In the genomic region with DNA sequence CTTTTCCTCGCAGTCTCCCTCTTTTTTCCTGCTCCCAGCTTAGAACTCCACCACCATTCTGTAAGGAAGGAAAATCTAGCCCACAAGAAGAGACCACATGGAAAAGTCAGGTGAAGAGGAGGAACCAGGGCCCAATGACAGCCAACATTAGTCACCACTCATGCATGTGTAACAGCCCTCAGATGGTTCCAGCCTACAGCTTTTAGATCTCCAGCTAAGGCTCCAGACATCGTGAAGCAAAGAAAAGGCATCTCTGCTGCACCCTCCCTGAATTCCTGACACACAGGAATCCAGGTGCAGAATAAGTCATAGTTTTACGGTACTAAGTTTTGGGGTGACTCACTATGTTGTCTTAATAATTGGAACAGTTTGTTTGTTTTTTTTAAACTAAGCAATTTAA, we compare ENCODE assay signal across 19 cellular contexts. TPM values are rescaled to one million over a fixed set of nuclear protein-coding genes. Genes with fewer than 3 reads are reported as not detected.
DNase-seq lines count a peak whose midpoint lies in the region; ATAC-seq and TF ChIP-seq lines count a peak whose summit lies in the region.
"Had no signal": no experiment of that assay in that cellular context is flagged by ENCODE, and none has a peak within 500 bp of the region (broad histone marks: within the 10 kb centered on the region; RNA-seq: fewer than 3 reads in every experiment).

No MANE protein-coding gene starts in this region.

- no peak overlapping the region for H3K9ac ChIP-seq in smooth muscle cell (ENCODE audit: low read depth)

- no peak overlapping the region for H2AFZ ChIP-seq in smooth muscle cell (ENCODE audit: low read depth)

- DNase-seq in HCEC 1CT (peak; percentile 7), T1000 (lab: John Stamatoyannopoulos, UW) (peak; percentile 49), iPS-NIHi11 (ENCODE audit: low spot score) (peak; percentile 17), smooth muscle cell (lab: John Stamatoyannopoulos, UW; ENCODE audit: unreplicated experiment) (no peak), NCI-H82 (lab: John Stamatoyannopoulos, UW) (no peak), NOMO-1 treated with DMSO at 0.1 percent for 48 hours (lab: John Stamatoyannopoulos, UW; ENCODE audit: unreplicated experiment) (no peak)
- DNase-seq: activated CD8-positive, alpha-beta T cell treated with anti-CD3 and anti-CD28 coated beads for 36 hours; amniotic stem cell; H7; hippocampal formation; NCI-H1105; stimulated activated CD4-positive, alpha-beta T cell treated with anti-CD3 and anti-CD28 coated beads, Interleukin-2, amount 100 ng/mL, for 48 hours had no signal

- H3K4me1 ChIP-seq in smooth muscle cell (ENCODE audit: low read depth): no peaks in the 10 kb centered on the region

- H3F3A ChIP-seq in smooth muscle cell (ENCODE audit: low read depth): peaks cover 6% of the 10 kb centered on the region

- H3K36me3 ChIP-seq in smooth muscle cell (ENCODE audit: low read depth): no peaks in the 10 kb centered on the region
- H3K36me3 ChIP-seq: esophagus muscularis mucosa had no signal

- no peak overlapping the region for H3K4me3 ChIP-seq in smooth muscle cell
- H3K4me3 ChIP-seq: coronary artery, esophagus muscularis mucosa, lung had no signal

- ATAC-seq in HG03439 (IDR thresholded peaks at IDR 0.05; ENCODE audit: unreplicated experiment): no peak
- ATAC-seq: activated CD8-positive, alpha-beta T cell treated with anti-CD3 and anti-CD28 coated beads for 36 hours; sciatic nerve had no signal

- peak overlapping the region; percentile 69 for H3K27ac ChIP-seq in smooth muscle cell (ENCODE audit: low read depth)
- H3K27ac ChIP-seq: coronary artery, esophagus muscularis mucosa had no signal

- no peaks in the 10 kb centered on the region for H4K20me1 ChIP-seq in smooth muscle cell (ENCODE audit: low read depth)

- no peaks in the 10 kb centered on the region for H3K27me3 ChIP-seq in smooth muscle cell (ENCODE audit: low read depth)
- H3K27me3 ChIP-seq: esophagus muscularis mucosa had no signal

- no peaks in the 10 kb centered on the region for H3K79me2 ChIP-seq in smooth muscle cell (ENCODE audit: low read depth)

- no peak for TF ChIP-seq CTCF in smooth muscle cell (IDR thresholded peaks at IDR 0.05; ENCODE audit: borderline replicate concordance, insufficient read depth, poor library complexity, severe bottlenecking)

- no peaks in the 10 kb centered on the region for H3K9me3 ChIP-seq in smooth muscle cell (replicated peaks; ENCODE audit: low read depth)
- H3K9me3 ChIP-seq: esophagus muscularis mucosa had no signal

- WGBS in smooth muscle cell (ENCODE audit: low lambda C conversion rate): 43% methylated on average over 3 of the region's 3 CpGs

- peak overlapping the region; percentile 0 for H3K4me2 ChIP-seq in smooth muscle cell

RNA-seq across cellular contexts. Expression of gene DCDC2, which starts 25.6 kb away (rescaled TPM):
- total RNA-seq in smooth muscle cell: not detected in 2 replicates
- not detected in 2 replicates for polyA plus RNA-seq in smooth muscle cell
- total RNA-seq: activated CD8-positive, alpha-beta T cell treated with anti-CD3 and anti-CD28 coated beads for 36 hours; esophagus muscularis mucosa; H7; sciatic nerve had no signal
- polyA plus RNA-seq: BJ, IgD-negative memory B cell had no signal

Comparison
In these comparisons a context has a peak if more than half of its experiments do, and no peak if none do; other contexts are left out.
1. DNase-seq: peak in HCEC 1CT (single experiment), T1000 (single experiment) and iPS-NIHi11 (single experiment); none in smooth muscle cell (single experiment), NCI-H82 (single experiment) and NOMO-1 treated with DMSO at 0.1 percent for 48 hours (single experiment).